ENCODE assay signal across 8 cellular contexts in the genomic region with DNA sequence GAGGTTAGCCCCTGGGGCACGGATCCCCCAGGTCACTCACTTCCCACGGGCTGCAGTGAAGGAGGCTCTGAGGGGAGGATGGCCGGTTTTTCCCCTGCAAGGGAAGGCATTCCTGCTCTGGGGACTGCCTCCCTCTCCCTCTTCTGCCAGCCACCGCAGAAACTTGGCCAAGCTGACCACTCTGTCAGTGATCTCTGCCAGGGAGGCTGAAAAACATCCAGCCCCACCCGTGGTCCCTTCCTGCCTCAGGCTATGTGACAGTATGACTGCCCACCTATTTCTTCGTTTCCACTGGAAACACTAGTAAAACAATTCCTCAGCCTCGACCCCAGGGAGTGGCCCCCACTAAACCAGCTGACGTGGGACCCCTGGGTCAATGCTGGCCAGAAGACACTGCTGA. TPM values are rescaled to one million over a fixed set of nuclear protein-coding genes. Genes with fewer than 3 reads are reported as not detected.
DNase-seq lines count a peak whose midpoint lies in the region; ATAC-seq and TF ChIP-seq lines count a peak whose summit lies in the region.

No MANE protein-coding gene starts in this region.

- no peaks in the 10 kb centered on the region for H3K36me3 ChIP-seq in NT2/D1 (ENCODE audit: insufficient read depth, insufficient read length, low read length)
- no peaks in the 10 kb centered on the region for H3K36me3 ChIP-seq in endocrine pancreas (ENCODE audit: control insufficient read depth, insufficient read depth, low read length)
- H3K36me3 ChIP-seq in neuronal stem cell (replicated peaks in 1 of 2; ENCODE audit: control insufficient read depth in 2 of 2, insufficient read depth in 2 of 2, low read length in 2 of 2): peaks cover 0 to 5% of the 10 kb centered on the region in 2 donors

- DNase-seq in NT2/D1 (ENCODE audit: low read depth, low spot score) (no peak), neuronal stem cell (ENCODE audit: low spot score) (no peak), NCI-H526 (lab: John Stamatoyannopoulos, UW) (no peak), NCI-H2029 treated with DMSO at 0.1 percent for 48 hours (lab: John Stamatoyannopoulos, UW) (no peak)
- DNase-seq in activated CD8-positive, alpha-beta memory T cell treated with anti-CD3 and anti-CD28 coated beads, Interleukin-2, amount 50 U/mL, for 4 hours: no peak

- no peak overlapping the region for H3K4ac ChIP-seq in neuronal stem cell (ENCODE audit: low read length)

- H3K9ac ChIP-seq in NT2/D1 (ENCODE audit: insufficient read length, low read depth): peak overlapping the region; percentile 50
- H3K9ac ChIP-seq in endocrine pancreas (ENCODE audit: control insufficient read depth, insufficient read depth, low read length): peak overlapping the region; percentile 51
- peak overlapping the region; percentile 9 for H3K9ac ChIP-seq in neuronal stem cell (ENCODE audit: low read depth, low read length, poor library complexity)

- H2AK5ac ChIP-seq in neuronal stem cell (ENCODE audit: low read depth, low read length): no peak overlapping the region

- H4K91ac ChIP-seq in neuronal stem cell (ENCODE audit: low read depth, low read length, poor library complexity): no peak overlapping the region

- no peak overlapping the region for H3K18ac ChIP-seq in neuronal stem cell (ENCODE audit: low read length)

- peaks cover 19% of the 10 kb centered on the region for H3K27me3 ChIP-seq in NT2/D1 (ENCODE audit: insufficient read depth, insufficient read length)
- no peaks in the 10 kb centered on the region for H3K27me3 ChIP-seq in endocrine pancreas (ENCODE audit: control insufficient read depth, insufficient read depth, low read length)
- H3K27me3 ChIP-seq in neuronal stem cell (ENCODE audit: control insufficient read depth in 3 of 3, insufficient read depth in 3 of 3, low read depth in 1 of 3, low read length in 3 of 3): no peaks in the 10 kb centered on the region

- H2AFZ ChIP-seq in neuronal stem cell (ENCODE audit: low read length): peak overlapping the region; percentile 11

- peak overlapping the region; percentile 39 for H2BK5ac ChIP-seq in neuronal stem cell (ENCODE audit: low read length)

- no peak for TF ChIP-seq CTCF in C4-2B (conservative IDR thresholded peaks at IDR 0.05)

- H3K4me3 ChIP-seq in NT2/D1 (ENCODE audit: insufficient read length, low read depth) (no peak overlapping the region), endocrine pancreas (ENCODE audit: control insufficient read depth, insufficient read depth, low read length) (no peak overlapping the region), neuronal stem cell (ENCODE audit: low read length in 2 of 2) (peak overlapping the region in 1 of 2 donors; percentile 32)

- no CpG with 5 or more reads among the region's 8 CpGs for WGBS in neuronal stem cell (ENCODE audit: extremely low coverage in 2 of 2, insufficient read length in 2 of 2, insufficient replicate concordance in 1 of 2), 2 donors

- no peak for ATAC-seq in HG03571 (IDR thresholded peaks at IDR 0.05; ENCODE audit: unreplicated experiment)

- H3K79me1 ChIP-seq in neuronal stem cell (ENCODE audit: low read depth, low read length): peaks cover 2% of the 10 kb centered on the region

- H2BK120ac ChIP-seq in neuronal stem cell (ENCODE audit: low read depth, low read length): no peak overlapping the region

- H3K4me2 ChIP-seq in neuronal stem cell (ENCODE audit: insufficient read depth, low read length, poor library complexity, severe bottlenecking): peak overlapping the region; percentile 56

- H2BK15ac ChIP-seq in neuronal stem cell (ENCODE audit: low read length): no peak overlapping the region

- H3K27ac ChIP-seq in C4-2B (peak overlapping the region; percentile 13; the same call in 1 of the 2 replicates), neuronal stem cell (replicated peaks; ENCODE audit: low read length) (no peak overlapping the region)

- no peak overlapping the region for H3K14ac ChIP-seq in neuronal stem cell (ENCODE audit: low read length)

- H3K9me3 ChIP-seq in NT2/D1 (ENCODE audit: insufficient read depth, low read length) (no peaks in the 10 kb centered on the region), endocrine pancreas (ENCODE audit: control insufficient read depth, low read length) (no peaks in the 10 kb centered on the region), neuronal stem cell (replicated peaks in 1 of 2; ENCODE audit: control insufficient read depth in 2 of 2, insufficient read depth in 1 of 2, low read depth in 1 of 2, low read length in 2 of 2) (no peaks in the 10 kb centered on the region)

- no peak overlapping the region for H2BK12ac ChIP-seq in neuronal stem cell (ENCODE audit: low read length)

- H3K4me1 ChIP-seq in NT2/D1 (ENCODE audit: insufficient read depth, insufficient read length) (peaks cover 13% of the 10 kb centered on the region), endocrine pancreas (ENCODE audit: control insufficient read depth, insufficient read depth, low read length) (no peaks in the 10 kb centered on the region), neuronal stem cell (ENCODE audit: control insufficient read depth in 2 of 2, insufficient read depth in 1 of 2, low read depth in 1 of 2, low read length in 2 of 2) (peaks cover 2 to 14% of the 10 kb centered on the region in 2 donors)

- no peak overlapping the region for H3K23ac ChIP-seq in neuronal stem cell (ENCODE audit: low read depth, low read length, poor library complexity)

- H4K8ac ChIP-seq in neuronal stem cell (ENCODE audit: low read depth, low read length): no peak overlapping the region

RNA-seq across cellular contexts. Expression of gene FANCD2, which starts 14.6 kb away (rescaled TPM):
- 31.9 TPM for polyA plus RNA-seq in neuronal stem cell (2013, experiment 1 of 2)
- 34.8 TPM for polyA plus RNA-seq in neuronal stem cell (2013, experiment 2 of 2)

RNA-seq across cellular contexts. Expression of gene EMC3, which starts 25.0 kb away (rescaled TPM):
- polyA plus RNA-seq in neuronal stem cell (2013, experiment 1 of 2): 24.9 TPM
- 24.7 TPM for polyA plus RNA-seq in neuronal stem cell (2013, experiment 2 of 2)

RNA-seq across cellular contexts. Expression of gene PRRT3, which starts 59.4 kb away (rescaled TPM):
- polyA plus RNA-seq in neuronal stem cell (2013, experiment 1 of 2): 5.2 TPM
- 5.6 TPM for polyA plus RNA-seq in neuronal stem cell (2013, experiment 2 of 2)
